ENCODE assay signal across 9 cellular contexts in genomic region chr14:92514844-92515509, GRCh38. TPM values are rescaled to one million over a fixed set of nuclear protein-coding genes. Genes with fewer than 3 reads are reported as not detected.
DNase-seq lines count a peak whose midpoint lies in the region; ATAC-seq and TF ChIP-seq lines count a peak whose summit lies in the region.
"Had no signal": no experiment of that assay in that cellular context is flagged by ENCODE, and none has a peak within 500 bp of the region (broad histone marks: within the 10 kb centered on the region; RNA-seq: fewer than 3 reads in every experiment).

No MANE protein-coding gene starts in this region.

- H3K4me3 ChIP-seq in mesenchymal stem cell (ENCODE audit: insufficient read depth in 1 of 2, low read depth in 1 of 2, low read length in 2 of 2), result peak overlapping the region; percentile 84 to 91
- peak overlapping the region; percentile 67 to 75 for H3K4me3 ChIP-seq in tibial artery

- no peaks in the 10 kb centered on the region for H3K9me3 ChIP-seq in mesenchymal stem cell (ENCODE audit: control insufficient read depth, low read length)
- no peaks in the 10 kb centered on the region for H3K9me3 ChIP-seq in tibial artery

- peak overlapping the region; percentile 94 for H3K9ac ChIP-seq in mesenchymal stem cell (ENCODE audit: low read length)

- no peaks in the 10 kb centered on the region for H3K9me3 Mint-ChIP-seq in activated CD8-positive, alpha-beta memory T cell treated with anti-CD3 and anti-CD28 coated beads, Interleukin-2, amount 10 ng/mL, durations not matched to agents 7 days and 5 days (ENCODE audit: low read depth)
- H3K9me3 Mint-ChIP-seq in brain, result peaks cover 0 to 6% (median 0%) of the 10 kb centered on the region in 5 experiments

- H2BK5ac ChIP-seq in mesenchymal stem cell (ENCODE audit: low read depth, low read length, poor library complexity, severe bottlenecking), result no peak overlapping the region

- peak overlapping the region; percentile 16 to 95 for H3K4ac ChIP-seq in mesenchymal stem cell (ENCODE audit: low read depth in 1 of 2, low read length in 2 of 2)

- H3K79me1 ChIP-seq in mesenchymal stem cell (replicated peaks; ENCODE audit: low read length, poor library complexity, severe bottlenecking), result peaks cover 39% of the 10 kb centered on the region

- H3K36me3 ChIP-seq in mesenchymal stem cell (ENCODE audit: control insufficient read depth in 1 of 2, insufficient read depth in 2 of 2, low read depth in 1 of 2, low read length in 2 of 2), result peaks cover 0 to 6% of the 10 kb centered on the region in 2 experiments
- no peaks in the 10 kb centered on the region for H3K36me3 ChIP-seq in tibial artery

- H2BK15ac ChIP-seq in mesenchymal stem cell (ENCODE audit: low read depth, poor library complexity, severe bottlenecking), result peak overlapping the region; percentile 4

- H2BK120ac ChIP-seq in mesenchymal stem cell (ENCODE audit: low read depth, low read length), result peak overlapping the region; percentile 73

- no peak for DNase-seq in activated CD8-positive, alpha-beta memory T cell treated with anti-CD3 and anti-CD28 coated beads, Interleukin-2, amount 10 ng/mL, durations not matched to agents 7 days and 5 days
- no peak for DNase-seq in activated CD8-positive, alpha-beta memory T cell treated with anti-CD3 and anti-CD28 coated beads for 24 hours
- DNase-seq in mesenchymal stem cell (no peak), tibial artery (no peak), putamen (ENCODE audit: low spot score) (no peak), NCI-H446 (lab: John Stamatoyannopoulos, UW) (no peak), germinal center (ENCODE audit: low spot score) (no peak)
- DNase-seq: cortex of kidney had no signal

- H3K27ac ChIP-seq in mesenchymal stem cell (ENCODE audit: low read length, poor library complexity, severe bottlenecking) (no peak overlapping the region), tibial artery (peak overlapping the region; percentile 72 to 82)

- peak overlapping the region; percentile 72 for H3K4me2 ChIP-seq in mesenchymal stem cell (ENCODE audit: low read length, poor library complexity, severe bottlenecking)

- TF ChIP-seq CTCF in brain (conservative IDR thresholded peaks at IDR 0.05) (no peak), tibial artery (IDR thresholded peaks at IDR 0.05) (no peak)

- H2AFZ ChIP-seq in mesenchymal stem cell (ENCODE audit: low read depth, low read length), result no peak overlapping the region

- CTCF ChIA-PET in activated CD8-positive, alpha-beta memory T cell treated with anti-CD3 and anti-CD28 coated beads, Interleukin-2, amount 10 ng/mL, durations not matched to agents 7 days and 5 days (lab: Charles Lee), result interaction anchor here (2.1 kb wide), 1 partner anchor 32 kb away, joined by 4 read pairs; no protein-coding TSS in a partner anchor

- intact Hi-C loops in tibial artery (cut with DNase I; ENCODE audit: low total_unique reads), result loop anchor here (10.0 kb wide), 1 partner anchor 90 kb away; no protein-coding TSS in a partner anchor

- peaks cover 59% of the 10 kb centered on the region for H3K4me1 Mint-ChIP-seq in activated CD8-positive, alpha-beta memory T cell treated with anti-CD3 and anti-CD28 coated beads, Interleukin-2, amount 10 ng/mL, durations not matched to agents 7 days and 5 days
- no peaks in the 10 kb centered on the region for H3K4me1 Mint-ChIP-seq in brain

- peak overlapping the region; percentile 70 for H2AK5ac ChIP-seq in mesenchymal stem cell (ENCODE audit: low read length, severe bottlenecking)

- no peak overlapping the region for H3K18ac ChIP-seq in mesenchymal stem cell (ENCODE audit: low read depth in 1 of 2, low read length in 2 of 2)

- peak overlapping the region in 1 of 2 experiments; percentile 63 for H3K14ac ChIP-seq in mesenchymal stem cell (ENCODE audit: low read length in 2 of 2)

- H3K27ac Mint-ChIP-seq in activated CD8-positive, alpha-beta memory T cell treated with anti-CD3 and anti-CD28 coated beads, Interleukin-2, amount 10 ng/mL, durations not matched to agents 7 days and 5 days, result peak overlapping the region; percentile 79
- no peak overlapping the region for H3K27ac Mint-ChIP-seq in brain

- peaks cover 10% of the 10 kb centered on the region for H3K36me3 Mint-ChIP-seq in activated CD8-positive, alpha-beta memory T cell treated with anti-CD3 and anti-CD28 coated beads, Interleukin-2, amount 10 ng/mL, durations not matched to agents 7 days and 5 days
- H3K36me3 Mint-ChIP-seq in brain, result no peaks in the 10 kb centered on the region

- peak overlapping the region; percentile 79 for H4K8ac ChIP-seq in mesenchymal stem cell (ENCODE audit: low read length)

- H4K91ac ChIP-seq in mesenchymal stem cell (ENCODE audit: low read length), result peak overlapping the region; percentile 6

- peak overlapping the region; percentile 65 to 89 for H2BK12ac ChIP-seq in mesenchymal stem cell (ENCODE audit: low read length in 2 of 2)

- H3K4me3 Mint-ChIP-seq in activated CD8-positive, alpha-beta memory T cell treated with anti-CD3 and anti-CD28 coated beads, Interleukin-2, amount 10 ng/mL, durations not matched to agents 7 days and 5 days, result peak overlapping the region; percentile 79
- peak overlapping the region in 3 of 5 experiments; percentile 9 to 62 (median 51) for H3K4me3 Mint-ChIP-seq in brain

- H3K27me3 Mint-ChIP-seq in activated CD8-positive, alpha-beta memory T cell treated with anti-CD3 and anti-CD28 coated beads, Interleukin-2, amount 10 ng/mL, durations not matched to agents 7 days and 5 days, result no peaks in the 10 kb centered on the region
- H3K27me3 Mint-ChIP-seq in brain, result peaks cover 64% of the 10 kb centered on the region

- H3K23ac ChIP-seq in mesenchymal stem cell (ENCODE audit: low read length in 2 of 2), result peak overlapping the region in 1 of 2 experiments; percentile 97

- H3K27me3 ChIP-seq in mesenchymal stem cell (ENCODE audit: control insufficient read depth in 1 of 2, insufficient read depth in 1 of 2, low read length in 2 of 2), result no peaks in the 10 kb centered on the region
- no peaks in the 10 kb centered on the region for H3K27me3 ChIP-seq in tibial artery

- ATAC-seq in activated CD8-positive, alpha-beta memory T cell treated with anti-CD3 and anti-CD28 coated beads, Interleukin-2, amount 10 ng/mL, durations not matched to agents 7 days and 5 days, result no peak

- WGBS in mesenchymal stem cell, result 55% methylated on average over 11 of the region's 15 CpGs

- peaks cover 25% of the 10 kb centered on the region for H3K4me1 ChIP-seq in mesenchymal stem cell (ENCODE audit: control insufficient read depth, insufficient read depth, low read depth, low read length)
- H3K4me1 ChIP-seq in tibial artery, result peaks cover 0 to 35% (median 20%) of the 10 kb centered on the region in 4 donors

RNA-seq across cellular contexts. Expression of gene RIN3, which starts 1.4 kb away (rescaled TPM):
- 100 to 1,000 TPM in 1 of 2 experiments, 10 to 100 TPM in 1; 76.1 to 122 TPM for total RNA-seq in activated CD8-positive, alpha-beta memory T cell treated with anti-CD3 and anti-CD28 coated beads, Interleukin-2, amount 10 ng/mL, durations not matched to agents 7 days and 5 days
- 4.5 TPM for polyA plus RNA-seq in brain (ENCODE audit: insufficient read depth, low read depth, low replicate concordance)
- polyA plus RNA-seq in mesenchymal stem cell (2013, experiment 1 of 2), result 19.4 TPM
- 19.3 TPM for polyA plus RNA-seq in mesenchymal stem cell (2013, experiment 2 of 2)
